ENCODE assay signal across 18 cellular contexts in the genomic region with DNA sequence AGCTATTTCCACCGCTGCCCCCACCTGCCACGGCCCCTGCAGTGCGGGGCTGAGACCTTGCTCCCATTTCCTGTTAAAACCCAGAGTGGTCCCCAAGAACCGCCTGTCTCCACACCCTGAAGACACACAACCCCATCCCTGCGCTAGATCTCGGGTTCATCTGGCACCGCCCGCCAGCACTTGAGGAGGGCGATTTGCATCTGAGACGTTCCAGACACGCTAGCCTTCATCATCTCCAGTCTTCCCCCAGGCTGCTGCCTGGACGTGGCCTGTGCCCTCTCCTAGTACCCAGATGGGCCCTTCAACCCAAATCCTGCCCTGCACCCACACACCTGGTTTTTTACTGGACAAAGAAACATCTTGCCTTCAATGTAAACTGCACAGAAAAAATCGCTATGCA. TPM values are rescaled to one million over a fixed set of nuclear protein-coding genes. Genes with fewer than 3 reads are reported as not detected.
DNase-seq lines count a peak whose midpoint lies in the region; ATAC-seq, FAIRE-seq and TF ChIP-seq lines count a peak whose summit lies in the region.
"Had no signal": no experiment of that assay in that cellular context is flagged by ENCODE, and none has a peak within 500 bp of the region (broad histone marks: within the 10 kb centered on the region; RNA-seq: fewer than 3 reads in every experiment).

No MANE protein-coding gene starts in this region.

- no peak overlapping the region for H2BK15ac ChIP-seq in neuronal stem cell (ENCODE audit: low read length)

- H3K79me1 ChIP-seq in neuronal stem cell (ENCODE audit: low read depth, low read length) = peaks cover 2% of the 10 kb centered on the region

- H4K20me1 ChIP-seq in HepG2 (ENCODE audit: insufficient read depth, low read length) = peaks cover 9% of the 10 kb centered on the region; the same call in 1 of the 2 replicates

- ATAC-seq in right lobe of liver (peak in 3 of 4 donors; percentile 4 to 5 (median 5)), HepG2 (no peak), GM21576 (IDR thresholded peaks at IDR 0.05; ENCODE audit: unreplicated experiment) (no peak)
- ATAC-seq: PC-3 had no signal

- H2AK5ac ChIP-seq in neuronal stem cell (ENCODE audit: low read depth, low read length) = no peak overlapping the region

- no peak overlapping the region for H2BK5ac ChIP-seq in neuronal stem cell (ENCODE audit: low read length)

- no peak for TF ChIP-seq CTCF in right lobe of liver (IDR thresholded peaks at IDR 0.05)
- no peak for TF ChIP-seq CTCF in HepG2 (CRISPR knock-in tag; IDR thresholded peaks at IDR 0.05)
- no peak for TF ChIP-seq CTCF in uterus (IDR thresholded peaks at IDR 0.05)

- no peak overlapping the region for H3K23ac ChIP-seq in neuronal stem cell (ENCODE audit: low read depth, low read length, poor library complexity)

- intact Hi-C loops in right lobe of liver (cut with DNase I) = no loop called here
- intact Hi-C loops in HepG2 (cut with micrococcal nuclease; ENCODE audit: unreplicated experiment) = no loop called here
- intact Hi-C loops in uterus (cut with DNase I; ENCODE audit: low total_unique reads) = no loop called here
- intact Hi-C loops in posterior vena cava (cut with DNase I) = no loop called here

- H3K27me3 ChIP-seq in right lobe of liver (no peaks in the 10 kb centered on the region), HepG2 (ENCODE audit: control insufficient read depth in 1 of 2, insufficient read depth in 2 of 2, low read length in 2 of 2) (no peaks in the 10 kb centered on the region), neuronal stem cell (ENCODE audit: control insufficient read depth in 3 of 3, insufficient read depth in 3 of 3, low read depth in 1 of 3, low read length in 3 of 3) (no peaks in the 10 kb centered on the region), uterus (no peaks in the 10 kb centered on the region)
- H3K27me3 ChIP-seq: MG63 had no signal

- TF ChIP-seq RAD21 in HepG2 (CRISPR knock-in tag; IDR thresholded peaks at IDR 0.05) = no peak

- no peak overlapping the region for H3K27ac ChIP-seq in right lobe of liver
- no peak overlapping the region for H3K27ac ChIP-seq in HepG2 (ENCODE audit: extremely low read length, insufficient read depth, low read length)
- H3K27ac ChIP-seq in neuronal stem cell (replicated peaks; ENCODE audit: low read length) = no peak overlapping the region
- no peak overlapping the region for H3K27ac ChIP-seq in uterus

- H4K91ac ChIP-seq in neuronal stem cell (ENCODE audit: low read depth, low read length, poor library complexity) = no peak overlapping the region

- no peak overlapping the region for H2BK12ac ChIP-seq in neuronal stem cell (ENCODE audit: low read length)

- POLR2A ChIA-PET in HepG2 (lab: Yijun Ruan, JAX) = no interaction called here

- H3K36me3 ChIP-seq in right lobe of liver (peaks cover 0 to 18% (median 8%) of the 10 kb centered on the region in 4 donors), HepG2 (replicated peaks in 1 of 2; ENCODE audit: control insufficient read depth in 1 of 2, insufficient read depth in 2 of 2, low read length in 2 of 2) (peaks cover 2 to 3% of the 10 kb centered on the region in 2 experiments; a peak in 2 of 5 replicates), neuronal stem cell (replicated peaks in 1 of 2; ENCODE audit: control insufficient read depth in 2 of 2, insufficient read depth in 2 of 2, low read length in 2 of 2) (peaks cover 6 to 26% of the 10 kb centered on the region in 2 donors), uterus (no peaks in the 10 kb centered on the region)

- no peak for TF ChIP-seq EP300 in HepG2 (IDR thresholded peaks at IDR 0.05; ENCODE audit: low read depth in 2 of 2, low read length in 2 of 2)
- TF ChIP-seq EP300 in HepG2 (CRISPR knock-in tag; IDR thresholded peaks at IDR 0.05; ENCODE audit: borderline replicate concordance) = no peak

- no peaks in the 10 kb centered on the region for H3K79me2 ChIP-seq in HepG2 (ENCODE audit: insufficient read depth, low read length)

- H3K14ac ChIP-seq in neuronal stem cell (ENCODE audit: low read length) = peak overlapping the region; percentile 21

- BruUV-seq in HepG2 (replicated peaks; lab: Mats Ljungman, UMichigan) = no TSS peak

- no peak overlapping the region for H4K8ac ChIP-seq in neuronal stem cell (ENCODE audit: low read depth, low read length)

- CTCF ChIA-PET in HepG2 (lab: Yijun Ruan, JAX; ENCODE audit: low intra/inter-chr PET ratio, low total read pairs) = no interaction called here

- TF ChIP-seq POLR2A in right lobe of liver (IDR thresholded peaks at IDR 0.05) (no peak), HepG2 (IDR thresholded peaks at IDR 0.05; ENCODE audit: insufficient read depth in 1 of 2, low read depth in 2 of 2, low read length in 2 of 2) (0 out of 4 replicates have a peak, but pooled peaks of 1 of the 2 experiments have one; percentile 19), uterus (IDR thresholded peaks at IDR 0.05) (no peak)

- in situ Hi-C loops in HepG2 (cut with HindIII; ENCODE audit: extremely low pct_ligation_motif_present, low pct_unique_long_range_greater_than_20kb) = no loop called here

- no peak overlapping the region for H3K4me3 ChIP-seq in right lobe of liver
- no peak overlapping the region for H3K4me3 ChIP-seq in HepG2 (replicated peaks in 1 of 3; ENCODE audit: insufficient read depth in 1 of 3, low read depth in 2 of 3, low read length in 3 of 3)
- H3K4me3 ChIP-seq in neuronal stem cell (ENCODE audit: low read length in 2 of 2) = no peak overlapping the region
- H3K4me3 ChIP-seq in uterus = no peak overlapping the region
- H3K4me3 ChIP-seq: MG63 had no signal

- FAIRE-seq in HepG2 (lab: Jason Lieb, UNC) = no peak
- FAIRE-seq: D721Med, G401.6 had no signal

- H3K18ac ChIP-seq in neuronal stem cell (ENCODE audit: low read length) = no peak overlapping the region

- H3K4me2 ChIP-seq in HepG2 (ENCODE audit: low read depth, low read length) = no peak overlapping the region
- no peak overlapping the region for H3K4me2 ChIP-seq in neuronal stem cell (ENCODE audit: insufficient read depth, low read length, poor library complexity, severe bottlenecking)

- peak in 1 of 3 donors; percentile 39 for DNase-seq in right lobe of liver
- no peak for DNase-seq in HepG2 (ENCODE audit: low spot score)
- peak; percentile 9 for DNase-seq in iPS-NIHi11 (ENCODE audit: low spot score)
- no peak for DNase-seq in neuronal stem cell (ENCODE audit: low spot score)
- DNase-seq in uterus = no peak
- DNase-seq in posterior vena cava (ENCODE audit: low spot score) = no peak
- DNase-seq: CD4-positive, alpha-beta memory T cell; DMS79 treated with DMSO at 0.1 percent for 48 hours; GOT3; MG63; NCI-H1092 treated with DMSO at 0.1 percent for 48 hours; NCI-H1694 treated with DMSO at 0.1 percent for 48 hours; NCI-H446; NCI-H748 treated with DMSO at 0.1 percent for 48 hours; PC-3 had no signal

- no peak overlapping the region for H3K9ac ChIP-seq in HepG2 (ENCODE audit: insufficient read depth, low read depth, low read length)
- no peak overlapping the region for H3K9ac ChIP-seq in neuronal stem cell (ENCODE audit: low read depth, low read length, poor library complexity)

- no peak overlapping the region for H3K4ac ChIP-seq in neuronal stem cell (ENCODE audit: low read length)

- H3K9me3 ChIP-seq in right lobe of liver (peaks cover 0 to 8% (median under 1%) of the 10 kb centered on the region in 4 donors), HepG2 (ENCODE audit: low read length) (peaks cover 13% of the 10 kb centered on the region), neuronal stem cell (replicated peaks in 1 of 2; ENCODE audit: control insufficient read depth in 2 of 2, insufficient read depth in 1 of 2, low read depth in 1 of 2, low read length in 2 of 2) (peaks cover 29 to 55% of the 10 kb centered on the region in 2 donors), uterus (peaks cover 0 to 15% of the 10 kb centered on the region in 2 donors)

- 92% methylated on average over 2 of the region's 13 CpGs for WGBS in right lobe of liver (ENCODE audit: insufficient coverage, low coverage, low lambda C conversion rate, missing lambda C conversion rate)
- 92% methylated on average over 13 of the region's 13 CpGs for WGBS in HepG2 (ENCODE audit: low lambda C conversion rate)
- WGBS in neuronal stem cell (ENCODE audit: extremely low coverage in 2 of 2, insufficient read length in 2 of 2, insufficient replicate concordance in 1 of 2), 2 donors = no CpG with 5 or more reads among the region's 13 CpGs

- no peak overlapping the region for H2BK120ac ChIP-seq in neuronal stem cell (ENCODE audit: low read depth, low read length)

- H2AFZ ChIP-seq in HepG2 (ENCODE audit: low read length) = no peak overlapping the region
- H2AFZ ChIP-seq in neuronal stem cell (ENCODE audit: low read length) = no peak overlapping the region

- H3K4me1 ChIP-seq in right lobe of liver (no peaks in the 10 kb centered on the region), HepG2 (ENCODE audit: insufficient read depth, low read length) (no peaks in the 10 kb centered on the region), neuronal stem cell (ENCODE audit: control insufficient read depth in 2 of 2, insufficient read depth in 1 of 2, low read depth in 1 of 2, low read length in 2 of 2) (no peaks in the 10 kb centered on the region), uterus (no peaks in the 10 kb centered on the region)

RNA-seq across cellular contexts. Expression of a gene that starts 49.8 kb away (rescaled TPM):
- total RNA-seq in right lobe of liver (100 to 1,000 TPM in 3 of 6 experiments, 10 to 100 TPM in 3; 61.6 to 140 (median 95.8) TPM), HepG2 (2016; rRNA removed; fragmentation: Illumina TruSeq; extraction: Trizol) (30.3 and 41.9 TPM in 2 replicates), uterus (10 to 100 TPM; 20.3 to 42.5 (median 32.5) TPM), posterior vena cava (10 to 100 TPM; 32.0 to 36.8 TPM)
- 40.5 and 40.6 TPM in 2 replicates for total RNA-seq in HepG2 (2016; cell fraction: cytosol; rRNA removed; fragmentation: Illumina TruSeq; extraction: Trizol; ENCODE audit: low read depth)
- total RNA-seq in HepG2 (2016; cell fraction: insoluble cytoplasmic fraction; rRNA removed; fragmentation: Illumina TruSeq; extraction: Trizol) = 29.0 and 42.7 TPM in 2 replicates
- 74.6 and 79.6 TPM in 2 replicates for total RNA-seq in HepG2 (2016; cell fraction: membrane; rRNA removed; fragmentation: Illumina TruSeq; extraction: Trizol)
- 24.3 and 28.3 TPM in 2 replicates for total RNA-seq in HepG2 (2016; cell fraction: nucleus; rRNA removed; fragmentation: Illumina TruSeq; extraction: Trizol)
- polyA plus RNA-seq in HepG2 (2011; rRNA removed) = 33.5 and 62.5 TPM in 2 replicates
- polyA plus RNA-seq in HepG2 (2011; cell fraction: cytosol; rRNA removed) = 56.8 and 67.4 TPM in 2 replicates
- 84.2 and 87.0 TPM in 2 replicates for polyA plus RNA-seq in HepG2 (2011; cell fraction: nucleus; rRNA removed)
- polyA plus RNA-seq in HepG2 (2012) = 46.8 and 62.2 TPM in 2 replicates
- 45.1 and 50.9 TPM in 2 replicates for polyA plus RNA-seq in HepG2 (2016; cell fraction: cytosol; fragmentation: Illumina TruSeq; extraction: Trizol; ENCODE audit: low read depth)
- polyA plus RNA-seq in HepG2 (2016; cell fraction: insoluble cytoplasmic fraction; fragmentation: Illumina TruSeq; extraction: Trizol; ENCODE audit: low read depth) = 33.6 and 33.8 TPM in 2 replicates
- 69.1 and 69.7 TPM in 2 replicates for polyA plus RNA-seq in HepG2 (2016; cell fraction: membrane; fragmentation: Illumina TruSeq; extraction: Trizol; ENCODE audit: low read depth)
- 43.3 and 46.8 TPM in 2 replicates for polyA plus RNA-seq in HepG2 (2016; cell fraction: nucleus; fragmentation: Illumina TruSeq; extraction: Trizol; ENCODE audit: insufficient read depth, low read depth)
- polyA minus RNA-seq in HepG2 (2011; rRNA and poly(A)+ RNA removed; ENCODE audit: low replicate concordance) = 19.8 and 109 TPM in 2 replicates
- 28.8 and 32.5 TPM in 2 replicates for polyA minus RNA-seq in HepG2 (2011; cell fraction: cytosol; rRNA and poly(A)+ RNA removed)
- polyA minus RNA-seq in HepG2 (2011; cell fraction: nucleus; rRNA and poly(A)+ RNA removed) = 27.0 and 33.3 TPM in 2 replicates
- 19.1 TPM for polyA plus RNA-seq in neuronal stem cell (2013, experiment 1 of 2)
- 18.6 TPM for polyA plus RNA-seq in neuronal stem cell (2013, experiment 2 of 2)

Comparison
In these comparisons a context has a peak if more than half of its experiments do, and no peak if none do; other contexts are left out.
1. ATAC-seq: peak in right lobe of liver (3 of 4); none in HepG2 (single experiment) and GM21576 (single experiment).